3 cellular contexts compared by ENCODE assay signal in the genomic region with DNA sequence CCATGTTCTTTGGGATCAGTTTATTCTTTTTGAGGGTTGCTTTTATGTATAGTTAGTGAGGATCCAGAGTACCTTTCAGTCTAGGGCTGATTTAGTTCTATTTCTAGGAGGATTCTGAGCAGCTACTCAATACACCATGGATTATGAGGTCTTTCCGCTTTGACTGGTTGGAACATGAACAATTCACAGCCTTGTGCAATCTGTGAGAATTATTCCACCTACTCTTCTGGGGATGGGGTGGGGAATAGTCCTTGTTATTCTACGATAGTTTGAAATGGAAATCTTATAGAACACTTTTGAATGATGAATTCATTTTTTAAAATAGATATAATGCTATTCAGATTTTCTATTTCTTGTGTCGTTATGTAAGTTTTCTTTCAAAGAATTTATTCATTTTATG.
"Had no signal": no experiment of that assay in that cellular context is flagged by ENCODE, and none has a peak within 500 bp of the region (broad histone marks: within the 10 kb centered on the region; RNA-seq: fewer than 3 reads in every experiment).

No MANE protein-coding gene starts in this region.

- DNase-seq: GDM1, GF-D8 had no signal

- H3K4me3 ChIP-seq: GM12878 had no signal
